Comparison of ENCODE assay signal across 14 cellular contexts in the genomic region with DNA sequence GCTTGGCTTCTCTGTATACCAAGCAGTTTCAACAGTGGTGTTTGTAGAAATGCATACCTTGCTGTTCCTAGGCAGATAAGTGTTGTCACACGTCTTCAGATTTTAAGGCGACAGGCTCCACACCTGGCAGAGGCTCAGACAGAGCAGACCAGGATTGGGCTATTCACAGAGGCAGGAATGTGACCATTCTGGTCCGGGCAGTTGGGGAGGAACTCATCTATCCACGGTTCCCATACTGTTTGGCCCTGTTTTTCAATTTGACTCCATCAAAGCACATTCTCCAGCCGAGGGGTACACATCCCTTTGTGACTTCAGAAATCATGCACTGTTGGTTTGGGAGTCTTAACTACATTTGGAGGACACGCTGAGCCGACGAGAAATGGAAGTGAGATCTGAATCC. TPM values are rescaled to one million over a fixed set of nuclear protein-coding genes. Genes with fewer than 3 reads are reported as not detected.
DNase-seq lines count a peak whose midpoint lies in the region; ATAC-seq and TF ChIP-seq lines count a peak whose summit lies in the region.
"Had no signal": no experiment of that assay in that cellular context is flagged by ENCODE, and none has a peak within 500 bp of the region (broad histone marks: within the 10 kb centered on the region; RNA-seq: fewer than 3 reads in every experiment).

No MANE protein-coding gene starts in this region.

- BruUV-seq in mammary epithelial cell (replicated peaks; lab: Mats Ljungman, UMichigan): no TSS peak

- H3K4me1 ChIP-seq in mammary epithelial cell (ENCODE audit: insufficient read depth, low read length) (peaks cover 36% of the 10 kb centered on the region), left lung (peaks cover 7 to 48% of the 10 kb centered on the region in 2 donors), thyroid gland (peaks cover 61 to 73% of the 10 kb centered on the region in 2 donors)

- H3K9me3 ChIP-seq in mammary epithelial cell (replicated peaks; ENCODE audit: insufficient read depth, low read length) (no peaks in the 10 kb centered on the region), left lung (no peaks in the 10 kb centered on the region), thyroid gland (no peaks in the 10 kb centered on the region)

- H2AFZ ChIP-seq in mammary epithelial cell (ENCODE audit: low read depth, low read length): peak overlapping the region; percentile 83
- H2AFZ ChIP-seq: GM23248 had no signal

- CTCF ChIA-PET in mammary epithelial cell (lab: Charles Lee; ENCODE audit: low non-redundant PET): no interaction called here
- CTCF ChIA-PET in activated CD8-positive, alpha-beta T cell treated with anti-CD3 and anti-CD28 coated beads for 36 hours (lab: Charles Lee): interaction anchor here (1.0 to 1.1 kb wide), 2 partner anchors 9 to 25 kb away, joined by 3 read pairs; no protein-coding TSS in a partner anchor

- no peaks in the 10 kb centered on the region for H3K36me3 Mint-ChIP-seq in activated CD8-positive, alpha-beta T cell treated with anti-CD3 and anti-CD28 coated beads for 36 hours (ENCODE audit: low read depth)

- dilution Hi-C loops in mammary epithelial cell (cut with HindIII; ENCODE audit: low sequenced_read_pairs): no loop called here

- WGBS in mammary epithelial cell (ENCODE audit: low coverage, missing lambda C conversion rate): 4% methylated on average over 7 of the region's 8 CpGs
- 30 to 40% methylated on average over 8 of the region's 8 CpGs for WGBS in thyroid gland, 2 donors

- H4K20me1 ChIP-seq in mammary epithelial cell (ENCODE audit: insufficient read depth, low read length): no peaks in the 10 kb centered on the region

- peak; percentile 85 for ATAC-seq in left lung
- ATAC-seq in activated CD8-positive, alpha-beta T cell treated with anti-CD3 and anti-CD28 coated beads for 36 hours: no peak

- TF ChIP-seq CTCF in mammary epithelial cell (conservative IDR thresholded peaks at IDR 0.05 in 1 of 2, IDR thresholded peaks at IDR 0.05 in 1 of 2; ENCODE audit: extremely low read depth in 1 of 2, insufficient read depth in 1 of 2, low read depth in 1 of 2, low read length in 2 of 2): no peak
- TF ChIP-seq CTCF in left lung (IDR thresholded peaks at IDR 0.05): no peak
- TF ChIP-seq CTCF in thyroid gland (IDR thresholded peaks at IDR 0.05): peak in 1 of 6 experiments; percentile 22
- no peak for TF ChIP-seq CTCF in activated CD8-positive, alpha-beta T cell treated with anti-CD3 and anti-CD28 coated beads for 36 hours (IDR thresholded peaks at IDR 0.05)

- no peak overlapping the region for H3K27ac Mint-ChIP-seq in activated CD8-positive, alpha-beta T cell treated with anti-CD3 and anti-CD28 coated beads for 36 hours

- peak overlapping the region; percentile 64 for H3K4me2 ChIP-seq in mammary epithelial cell (ENCODE audit: insufficient read depth, low read depth, low read length)

- DNase-seq in SIG-M5 treated with dmso at 0.1 percent for 504 hours (lab: John Stamatoyannopoulos, UW; ENCODE audit: unreplicated experiment) (peak; percentile 43), SIG-M5 (lab: John Stamatoyannopoulos, UW) (no peak), mammary epithelial cell (peak; percentile 66), left lung (peak in 1 of 2 donors; percentile 82), thyroid gland (peak; percentile 96 to 98), GM19238 (ENCODE audit: insufficient read length, low spot score) (no peak), DMS153 treated with DMSO at 0.1 percent for 48 hours (lab: John Stamatoyannopoulos, UW; ENCODE audit: unreplicated experiment) (no peak)
- DNase-seq in activated CD8-positive, alpha-beta T cell treated with anti-CD3 and anti-CD28 coated beads for 36 hours: no peak
- DNase-seq: activated T-cell treated with anti-CD3 and anti-CD28 coated beads, Interleukin-2, amount 50 U/mL, for 48 hours; foreskin melanocyte; GM23248; MV-4-11; stimulated activated CD4-positive, alpha-beta T cell treated with anti-CD3 and anti-CD28 coated beads, Interleukin-1b, Interleukin-23, amount 100 ng/mL, for 48 hours had no signal

- no peak overlapping the region for H3K9ac ChIP-seq in mammary epithelial cell (ENCODE audit: insufficient read depth, low read length)
- H3K9ac ChIP-seq: GM23248 had no signal

- in situ Hi-C loops in mammary epithelial cell (cut with MboI; ENCODE audit: low sequenced_read_pairs in 2 of 2): no loop called here

- H3K36me3 ChIP-seq in mammary epithelial cell (ENCODE audit: insufficient read depth, low read length) (no peaks in the 10 kb centered on the region), left lung (no peaks in the 10 kb centered on the region), thyroid gland (no peaks in the 10 kb centered on the region)

- peaks cover 22% of the 10 kb centered on the region for H3K79me2 ChIP-seq in mammary epithelial cell (ENCODE audit: insufficient read depth, low read length)

- intact Hi-C loops in mammary epithelial cell (cut with micrococcal nuclease): loop anchor here (5.0 kb wide), 2 partner anchors 43 to 87 kb away; a partner anchor contains a TSS
- intact Hi-C loops in left lung (cut with DNase I): no loop called here
- intact Hi-C loops in thyroid gland (cut with DNase I): loop anchor here (10.0 kb wide), 1 partner anchor 46 kb away; a partner anchor contains a TSS
- intact Hi-C loops in activated CD8-positive, alpha-beta T cell treated with anti-CD3 and anti-CD28 coated beads for 36 hours (cut with micrococcal nuclease): no loop called here

- no peak overlapping the region for H3K4me3 Mint-ChIP-seq in activated CD8-positive, alpha-beta T cell treated with anti-CD3 and anti-CD28 coated beads for 36 hours

- H3K27me3 ChIP-seq in mammary epithelial cell (ENCODE audit: insufficient read depth, low read length): no peaks in the 10 kb centered on the region
- H3K27me3 ChIP-seq in left lung: no peaks in the 10 kb centered on the region
- H3K27me3 ChIP-seq in thyroid gland: no peaks in the 10 kb centered on the region

- H3K27me3 Mint-ChIP-seq in activated CD8-positive, alpha-beta T cell treated with anti-CD3 and anti-CD28 coated beads for 36 hours: no peaks in the 10 kb centered on the region

- TF ChIP-seq POLR2A in thyroid gland (IDR thresholded peaks at IDR 0.05): peak in 1 of 2 donors; percentile 74

- H3K27ac ChIP-seq in mammary epithelial cell (ENCODE audit: insufficient read depth, low read depth, low read length) (no peak overlapping the region), left lung (peak overlapping the region; percentile 24 to 35), thyroid gland (peak overlapping the region; percentile 81 to 92 (median 86))
- H3K27ac ChIP-seq: GM23248 had no signal

- peak overlapping the region; percentile 2 to 34 (median 25) for H3K4me3 ChIP-seq in mammary epithelial cell (replicated peaks in 1 of 3; ENCODE audit: insufficient read depth in 1 of 3, low read depth in 2 of 3, low read length in 3 of 3)
- peak overlapping the region; percentile 2 to 30 for H3K4me3 ChIP-seq in left lung
- H3K4me3 ChIP-seq in thyroid gland (replicated peaks in 1 of 3): peak overlapping the region in 2 of 3 donors; percentile 6 to 20
- H3K4me3 ChIP-seq: GM23248 had no signal

- no peaks in the 10 kb centered on the region for H3K9me3 Mint-ChIP-seq in activated CD8-positive, alpha-beta T cell treated with anti-CD3 and anti-CD28 coated beads for 36 hours

- POLR2A ChIA-PET in activated CD8-positive, alpha-beta T cell treated with anti-CD3 and anti-CD28 coated beads for 36 hours (lab: Charles Lee): no interaction called here

- peaks cover 20% of the 10 kb centered on the region for H3K4me1 Mint-ChIP-seq in activated CD8-positive, alpha-beta T cell treated with anti-CD3 and anti-CD28 coated beads for 36 hours (ENCODE audit: low read depth)

RNA-seq across cellular contexts. Expression of a gene that starts 45.5 kb away (rescaled TPM):
- total RNA-seq in mammary epithelial cell (10 to 100 TPM; 36.8 to 44.9 TPM), left lung (100 to 1,000 TPM; 238 to 253 TPM), thyroid gland (100 to 1,000 TPM; 383 to 473 (median 415) TPM)
- polyA plus RNA-seq in mammary epithelial cell: 10.0 TPM
- 72.3 TPM for polyA minus RNA-seq in mammary epithelial cell
- 10 to 100 TPM; 53.9 to 58.5 TPM for total RNA-seq in activated CD8-positive, alpha-beta T cell treated with anti-CD3 and anti-CD28 coated beads for 36 hours
- total RNA-seq: G401 had no signal

Comparison
In these comparisons a context has a peak if more than half of its experiments do, and no peak if none do; other contexts are left out.
1. DNase-seq: peak in SIG-M5 treated with dmso at 0.1 percent for 504 hours (single experiment), mammary epithelial cell (single experiment) and thyroid gland (2 of 2); none in SIG-M5 (single experiment), activated CD8-positive, alpha-beta T cell treated with anti-CD3 and anti-CD28 coated beads for 36 hours (single experiment), GM19238 (single experiment) and DMS153 treated with DMSO at 0.1 percent for 48 hours (single experiment).
2. RNA of a gene that starts 45.5 kb away (total RNA-seq): 383 to 473 TPM in thyroid gland and 238 to 253 TPM in left lung; 53.9 to 58.5 TPM in activated CD8-positive, alpha-beta T cell treated with anti-CD3 and anti-CD28 coated beads for 36 hours and 36.8 to 44.9 TPM in mammary epithelial cell; every median in the first group is over 4 times any median in the second.
3. intact Hi-C loops: an anchor here in mammary epithelial cell (5.0 kb wide) and thyroid gland (10.0 kb wide); none called in left lung and activated CD8-positive, alpha-beta T cell treated with anti-CD3 and anti-CD28 coated beads for 36 hours.
4. Peak in every context shown above with its lines, with median percentiles within 50 percentile points of each other: H3K4me3 ChIP-seq.